Comparison of ENCODE assay signal across 9 cellular contexts in the genomic region with DNA sequence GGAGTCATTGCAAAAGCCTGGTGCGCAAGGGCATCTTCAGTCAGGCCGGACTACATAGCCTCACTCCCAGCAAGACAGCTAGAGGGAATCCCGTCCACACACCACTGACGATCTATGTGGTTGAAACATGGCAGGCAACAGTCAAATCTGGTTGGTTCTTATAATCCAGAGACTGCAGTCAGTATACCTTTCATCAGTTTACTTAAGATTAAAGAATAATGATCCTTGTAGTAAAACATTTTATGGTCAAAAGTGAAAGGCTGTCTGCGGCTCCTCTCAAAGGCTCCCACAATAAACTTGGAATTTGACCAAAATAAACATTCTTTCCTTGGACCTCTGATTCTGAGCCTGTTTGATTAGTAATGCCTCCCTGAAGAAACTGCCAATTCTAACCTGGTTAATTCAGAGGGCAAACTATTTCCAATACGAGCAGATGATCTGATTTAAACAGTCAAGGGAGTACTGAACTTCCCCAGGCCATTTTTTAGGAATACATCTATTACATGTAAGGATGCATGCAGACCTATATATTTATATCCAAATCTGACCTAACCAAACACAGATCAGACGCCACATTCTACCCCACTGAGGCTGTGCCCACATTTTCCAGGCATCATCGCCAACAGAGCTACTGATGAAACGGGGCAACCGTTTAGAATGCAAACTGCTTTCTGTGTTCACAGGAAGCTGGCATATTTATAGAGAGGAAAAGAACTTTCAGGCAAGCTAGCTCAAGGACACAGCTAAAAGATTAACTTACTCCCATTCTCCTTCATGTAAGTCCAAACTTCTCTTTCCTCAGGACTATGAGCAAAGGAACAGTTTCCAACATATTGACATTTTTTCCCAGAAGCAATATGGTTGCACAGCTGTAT. TPM values are rescaled to one million over a fixed set of nuclear protein-coding genes. Genes with fewer than 3 reads are reported as not detected.
DNase-seq lines count a peak whose midpoint lies in the region; ATAC-seq and TF ChIP-seq lines count a peak whose summit lies in the region.
"Had no signal": no experiment of that assay in that cellular context is flagged by ENCODE, and none has a peak within 500 bp of the region (broad histone marks: within the 10 kb centered on the region; RNA-seq: fewer than 3 reads in every experiment).

No MANE protein-coding gene starts in this region.

- no peak for TF ChIP-seq EP300 in suprapubic skin (IDR thresholded peaks at IDR 0.05)

- H3K9ac ChIP-seq in BLaER1 = 0 out of 2 replicates have a peak overlapping the region, but pooled peaks have one; percentile 21

- H3K36me3 Mint-ChIP-seq in central memory CD8-positive, alpha-beta T cell (ENCODE audit: insufficient read depth) = peaks cover 75% of the 10 kb centered on the region

- H3K4me3 ChIP-seq in BLaER1 (no peak overlapping the region), suprapubic skin (no peak overlapping the region)

- ATAC-seq in central memory CD8-positive, alpha-beta T cell (replicated peaks; ENCODE audit: extremely low read depth, poor library complexity, severe bottlenecking) = no peak
- ATAC-seq in foreskin keratinocyte = no peak
- ATAC-seq: T-cell had no signal

- H3K4me2 ChIP-seq in BLaER1 = peak overlapping the region; percentile 22

- H3K27ac ChIP-seq in BLaER1 (peak overlapping the region; percentile 11; the same call in 1 of the 2 replicates), suprapubic skin (no peak overlapping the region), foreskin keratinocyte (no peak overlapping the region)

- DNase-seq in LoVo (ENCODE audit: low spot score) = peak; percentile 76
- DNase-seq in central memory CD8-positive, alpha-beta T cell (ENCODE audit: low spot score in 2 of 2) = no peak
- peak; percentile 28 for DNase-seq in myocyte (ENCODE audit: low read depth)
- DNase-seq in suprapubic skin (ENCODE audit: low spot score in 2 of 2) = no peak
- no peak for DNase-seq in HuH-7 (ENCODE audit: low spot score)
- no peak for DNase-seq in 8988T
- DNase-seq in foreskin keratinocyte = no peak
- DNase-seq: T-cell had no signal

- H3K9me3 Mint-ChIP-seq in central memory CD8-positive, alpha-beta T cell = no peaks in the 10 kb centered on the region
- H3K9me3 Mint-ChIP-seq: T-cell had no signal

- no peaks in the 10 kb centered on the region for H3K27me3 Mint-ChIP-seq in central memory CD8-positive, alpha-beta T cell
- H3K27me3 Mint-ChIP-seq: T-cell had no signal

- H3K36me3 ChIP-seq in BLaER1 (peaks cover 97% of the 10 kb centered on the region), suprapubic skin (peaks cover 94% of the 10 kb centered on the region)

- peaks cover under 1% of the 10 kb centered on the region; the same call in 1 of the 2 replicates for H4K20me1 ChIP-seq in BLaER1

- no peaks in the 10 kb centered on the region for H3K4me1 Mint-ChIP-seq in central memory CD8-positive, alpha-beta T cell
- H3K4me1 Mint-ChIP-seq: T-cell had no signal

- no peak for TF ChIP-seq CTCF in suprapubic skin (IDR thresholded peaks at IDR 0.05)
- no peak for TF ChIP-seq CTCF in foreskin keratinocyte (conservative IDR thresholded peaks at IDR 0.05)

- H3K4me1 ChIP-seq in BLaER1 (peaks cover 19% of the 10 kb centered on the region), suprapubic skin (no peaks in the 10 kb centered on the region), foreskin keratinocyte (no peaks in the 10 kb centered on the region)

- H3K9me3 ChIP-seq in BLaER1 (no peaks in the 10 kb centered on the region), suprapubic skin (no peaks in the 10 kb centered on the region)

- H3K27me3 ChIP-seq in BLaER1 (no peaks in the 10 kb centered on the region), suprapubic skin (no peaks in the 10 kb centered on the region), foreskin keratinocyte (no peaks in the 10 kb centered on the region)

- no peak for TF ChIP-seq POLR2A in suprapubic skin (IDR thresholded peaks at IDR 0.05)

- WGBS in suprapubic skin = 68% methylated on average over 10 of the region's 10 CpGs

- H3K27ac Mint-ChIP-seq in central memory CD8-positive, alpha-beta T cell (ENCODE audit: low read depth) = peak overlapping the region; percentile 8

- no peak overlapping the region for H3K4me3 Mint-ChIP-seq in central memory CD8-positive, alpha-beta T cell
- H3K4me3 Mint-ChIP-seq: T-cell had no signal

RNA-seq across cellular contexts. Expression of a gene that starts 15.3 kb away (rescaled TPM):
- total RNA-seq in myocyte (24.5 and 33.8 TPM in 2 replicates), suprapubic skin (10 to 100 TPM; 31.0 to 42.2 (median 35.1) TPM), foreskin keratinocyte (38.9 and 41.5 TPM in 2 replicates)
- 26.8 TPM for polyA plus RNA-seq in myocyte (2012)
- polyA plus RNA-seq in foreskin keratinocyte = 34.4 and 39.5 TPM in 2 replicates

RNA-seq across cellular contexts. Expression of a gene that starts 39.1 kb away (rescaled TPM):
- 28.2 and 48.2 TPM in 2 replicates for total RNA-seq in myocyte
- 32.5 TPM for polyA plus RNA-seq in myocyte (2012)
- total RNA-seq in suprapubic skin = 10 to 100 TPM; 32.7 to 65.8 (median 41.9) TPM
- total RNA-seq in foreskin keratinocyte = 49.6 and 50.8 TPM in 2 replicates
- 26.4 and 27.3 TPM in 2 replicates for polyA plus RNA-seq in foreskin keratinocyte

Comparison
In these comparisons a context has a peak if more than half of its experiments do, and no peak if none do; other contexts are left out.
1. DNase-seq: peak in LoVo (single experiment) and myocyte (single experiment); none in central memory CD8-positive, alpha-beta T cell (0 of 2), suprapubic skin (0 of 2), HuH-7 (single experiment), 8988T (single experiment) and foreskin keratinocyte (0 of 2).